In the genomic region with DNA sequence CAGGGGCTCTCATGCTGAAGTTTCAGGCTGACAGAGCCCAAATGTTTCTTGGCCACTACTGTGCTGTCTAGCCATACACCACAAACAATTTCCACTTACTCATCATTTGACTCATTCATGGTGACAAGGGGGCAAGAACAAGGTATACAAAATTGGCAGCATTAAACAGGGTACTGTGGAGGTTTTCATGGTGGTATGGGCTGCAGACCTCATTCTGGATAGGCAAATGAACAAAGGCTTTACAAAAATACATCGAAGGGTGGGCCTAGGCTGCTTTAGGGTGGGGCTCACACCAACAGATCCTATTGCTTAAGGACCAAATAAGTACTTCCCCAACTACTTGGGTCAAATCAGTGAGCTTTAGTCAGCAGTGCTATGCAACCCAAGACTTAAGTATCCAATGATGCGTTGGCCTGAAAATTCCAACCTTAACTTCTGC, we compare ENCODE assay signal across 8 cellular contexts. TPM values are rescaled to one million over a fixed set of nuclear protein-coding genes. Genes with fewer than 3 reads are reported as not detected.
DNase-seq lines count a peak whose midpoint lies in the region; ATAC-seq and TF ChIP-seq lines count a peak whose summit lies in the region.

No MANE protein-coding gene starts in this region.

- TF ChIP-seq CTCF in vagina (IDR thresholded peaks at IDR 0.05), result no peak

- H3K9me3 ChIP-seq in vagina, result no peaks in the 10 kb centered on the region

- CTCF ChIA-PET in activated naive CD4-positive, alpha-beta T cell treated with anti-CD3 and anti-CD28 coated beads, Interleukin-2, amount 10 ng/mL, durations not matched to agents 7 days and 5 days (lab: Charles Lee), result interaction anchor here (4.0 kb wide), 1 partner anchor 66 kb away, joined by 16 read pairs; no protein-coding TSS in a partner anchor

- peak overlapping the region; percentile 72 for H3K27ac Mint-ChIP-seq in activated naive CD4-positive, alpha-beta T cell treated with anti-CD3 and anti-CD28 coated beads, Interleukin-2, amount 10 ng/mL, durations not matched to agents 7 days and 5 days

- H3K27ac ChIP-seq in vagina, result no peak overlapping the region

- H3K4me1 Mint-ChIP-seq in activated naive CD4-positive, alpha-beta T cell treated with anti-CD3 and anti-CD28 coated beads, Interleukin-2, amount 10 ng/mL, durations not matched to agents 7 days and 5 days, result peaks cover 70% of the 10 kb centered on the region

- H3K4me1 ChIP-seq in vagina, result peaks cover 69% of the 10 kb centered on the region

- peaks cover 0 to 9% of the 10 kb centered on the region in 2 donors for H3K36me3 ChIP-seq in vagina

- H3K4me3 ChIP-seq in vagina, result no peak overlapping the region

- H3K4me3 Mint-ChIP-seq in activated naive CD4-positive, alpha-beta T cell treated with anti-CD3 and anti-CD28 coated beads, Interleukin-2, amount 10 ng/mL, durations not matched to agents 7 days and 5 days, result no peak overlapping the region

- no peak for TF ChIP-seq POLR2A in vagina (IDR thresholded peaks at IDR 0.05)

- H3K36me3 Mint-ChIP-seq in activated naive CD4-positive, alpha-beta T cell treated with anti-CD3 and anti-CD28 coated beads, Interleukin-2, amount 10 ng/mL, durations not matched to agents 7 days and 5 days, result peaks cover 50% of the 10 kb centered on the region

- peak; percentile 82 for ATAC-seq in HG03196 (IDR thresholded peaks at IDR 0.05; ENCODE audit: unreplicated experiment)

- peak; percentile 49 for DNase-seq in stimulated activated CD4-positive, alpha-beta T cell treated with anti-CD3 and anti-CD28 coated beads, Interleukin-15, amount 100 ng/mL, for 24 hours
- DNase-seq in stimulated activated CD4-positive, alpha-beta T cell treated with anti-CD3 and anti-CD28 coated beads, Interleukin-4, amount 100 ng/mL, for 1 hour, result no peak
- no peak for DNase-seq in activated naive CD4-positive, alpha-beta T cell treated with anti-CD3 and anti-CD28 coated beads, Interleukin-2, amount 10 ng/mL, durations not matched to agents 7 days and 5 days
- DNase-seq in non-pigmented ciliary epithelial cell (ENCODE audit: low read depth), result peak; percentile 36
- DNase-seq in vagina (ENCODE audit: extremely low spot score in 2 of 2), result no peak
- no peak for DNase-seq in NCI-H146 treated with DMSO at 0.1 percent for 48 hours (lab: John Stamatoyannopoulos, UW; ENCODE audit: unreplicated experiment)
- no peak for DNase-seq in kidney glomerular epithelial cell (lab: John Stamatoyannopoulos, UW)

- H3K27me3 ChIP-seq in vagina, result no peaks in the 10 kb centered on the region

- intact Hi-C loops in vagina (cut with DNase I), result no loop called here

- H3K9me3 Mint-ChIP-seq in activated naive CD4-positive, alpha-beta T cell treated with anti-CD3 and anti-CD28 coated beads, Interleukin-2, amount 10 ng/mL, durations not matched to agents 7 days and 5 days, result no peaks in the 10 kb centered on the region

- no peaks in the 10 kb centered on the region for H3K27me3 Mint-ChIP-seq in activated naive CD4-positive, alpha-beta T cell treated with anti-CD3 and anti-CD28 coated beads, Interleukin-2, amount 10 ng/mL, durations not matched to agents 7 days and 5 days

RNA-seq across cellular contexts. Expression of a gene that starts 53.0 kb away (rescaled TPM):
- 44.0 TPM for total RNA-seq in vagina

Comparison
In these comparisons a context has a peak if more than half of its experiments do, and no peak if none do; other contexts are left out.
1. DNase-seq: peak in stimulated activated CD4-positive, alpha-beta T cell treated with anti-CD3 and anti-CD28 coated beads, Interleukin-15, amount 100 ng/mL, for 24 hours (single experiment) and non-pigmented ciliary epithelial cell (single experiment); none in stimulated activated CD4-positive, alpha-beta T cell treated with anti-CD3 and anti-CD28 coated beads, Interleukin-4, amount 100 ng/mL, for 1 hour (single experiment), activated naive CD4-positive, alpha-beta T cell treated with anti-CD3 and anti-CD28 coated beads, Interleukin-2, amount 10 ng/mL, durations not matched to agents 7 days and 5 days (single experiment), vagina (0 of 2), NCI-H146 treated with DMSO at 0.1 percent for 48 hours (single experiment) and kidney glomerular epithelial cell (single experiment).